23 cellular contexts compared by ENCODE assay signal in the genomic region with DNA sequence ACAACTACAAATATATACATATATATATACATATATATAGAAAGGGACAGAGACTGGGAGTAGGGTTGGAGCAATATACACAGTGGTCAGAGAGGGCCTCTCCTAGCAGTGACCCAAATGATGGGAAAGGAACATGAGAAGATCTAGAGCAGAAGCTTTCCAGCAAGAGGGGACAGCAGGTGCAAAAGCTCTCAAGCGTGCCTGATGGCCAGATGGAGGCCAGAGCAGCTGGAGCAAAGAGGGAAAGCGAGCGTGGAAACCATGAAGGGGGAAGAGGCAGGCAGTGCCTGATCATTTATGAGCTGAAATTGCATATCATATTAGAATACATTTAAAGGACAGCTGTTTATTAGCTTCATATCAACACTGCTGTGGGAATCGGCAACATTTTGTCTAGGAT. TPM values are rescaled to one million over a fixed set of nuclear protein-coding genes. Genes with fewer than 3 reads are reported as not detected.
DNase-seq lines count a peak whose midpoint lies in the region; ATAC-seq and TF ChIP-seq lines count a peak whose summit lies in the region.
"Had no signal": no experiment of that assay in that cellular context is flagged by ENCODE, and none has a peak within 500 bp of the region (broad histone marks: within the 10 kb centered on the region; RNA-seq: fewer than 3 reads in every experiment).

No MANE protein-coding gene starts in this region.

- no peaks in the 10 kb centered on the region for H3K9me3 ChIP-seq in BLaER1 treated with 17β-estradiol and CSF1 and Interleukin-3, amounts not matched to agents 10 nM and 100 nM (replicated peaks in 1 of 11)
- H3K9me3 ChIP-seq in WERI-Rb-1 (ENCODE audit: severe bottlenecking): no peaks in the 10 kb centered on the region
- H3K9me3 ChIP-seq: sigmoid colon had no signal

- POLR2A ChIA-PET in T-cell (lab: Charles Lee): no interaction called here

- no peak overlapping the region for H3K4me3 Mint-ChIP-seq in T-cell
- H3K4me3 Mint-ChIP-seq: activated CD4-positive, alpha-beta T cell treated with anti-CD3 and anti-CD28 coated beads, Interleukin-2, amount 10 ng/mL, durations not matched to agents 7 days and 5 days; activated naive CD8-positive, alpha-beta T cell treated with anti-CD3 and anti-CD28 coated beads, Interleukin-2, amount 50 U/mL, for 24 hours; CD14-positive monocyte; nephron progenitor cell; stimulated activated naive B cell treated with anti-CD40 and anti-IgM and Interleukin-4, amounts not matched to agents 10 μg/mL and 1 μg/mL and 100 μg/mL, for 72 hours had no signal

- H4K20me1 ChIP-seq in BLaER1 treated with 17β-estradiol and CSF1 and Interleukin-3, amounts not matched to agents 10 nM and 100 nM: no peaks in the 10 kb centered on the region

- H3K27me3 Mint-ChIP-seq in T-cell: no peaks in the 10 kb centered on the region

- H3K27ac Mint-ChIP-seq in T-cell: no peak overlapping the region
- H3K27ac Mint-ChIP-seq: activated CD4-positive, alpha-beta T cell treated with anti-CD3 and anti-CD28 coated beads, Interleukin-2, amount 10 ng/mL, durations not matched to agents 7 days and 5 days; activated naive CD8-positive, alpha-beta T cell treated with anti-CD3 and anti-CD28 coated beads, Interleukin-2, amount 50 U/mL, for 24 hours; activated T-helper 2 cell treated with anti-CD3 and anti-CD28 coated beads, Interferon-gamma antibody, Interleukin-2, Interleukin-4, amounts not matched to agents 10 μg/mL and 5 μg/mL and 100 μg/mL, durations not matched to agents 14 hours and 24 hours and 36 hours; nephron progenitor cell; stimulated activated naive B cell treated with anti-CD40 and anti-IgM and Interleukin-4, amounts not matched to agents 10 μg/mL and 1 μg/mL and 100 μg/mL, for 72 hours had no signal

- no peaks in the 10 kb centered on the region for H3K36me3 Mint-ChIP-seq in T-cell
- H3K36me3 Mint-ChIP-seq: brain; CD14-positive monocyte; stimulated activated naive B cell treated with anti-CD40 and anti-IgM and Interleukin-4, amounts not matched to agents 10 μg/mL and 1 μg/mL and 100 μg/mL, for 72 hours had no signal

- peak overlapping the region in 9 of 11 experiments; percentile 12 to 85 (median 67); a peak in 17 of 22 replicates for H3K4me2 ChIP-seq in BLaER1 treated with 17β-estradiol and CSF1 and Interleukin-3, amounts not matched to agents 10 nM and 100 nM

- DNase-seq in NCI-H146 (lab: John Stamatoyannopoulos, UW) (peak; percentile 59), NCI-H524 (lab: John Stamatoyannopoulos, UW) (peak; percentile 80 to 93), WERI-Rb-1 (peak; percentile 44), T-cell (no peak)
- no peak for DNase-seq in activated CD4-positive, alpha-beta T cell treated with anti-CD3 and anti-CD28 coated beads for 4 hours
- DNase-seq: activated CD4-positive, alpha-beta T cell treated with anti-CD3 and anti-CD28 coated beads, Interleukin-2, amount 10 ng/mL, durations not matched to agents 7 days and 5 days; activated CD8-positive, alpha-beta memory T cell treated with anti-CD3 and anti-CD28 coated beads, Interleukin-2, amount 50 U/mL, for 4 hours; activated naive CD8-positive, alpha-beta T cell treated with anti-CD3 and anti-CD28 coated beads, Interleukin-2, amount 50 U/mL, for 24 hours; GOT3; nephron progenitor cell; sigmoid colon; stimulated activated naive B cell treated with anti-CD40 and anti-IgM and Interleukin-4, amounts not matched to agents 10 μg/mL and 1 μg/mL and 100 μg/mL, for 72 hours had no signal

- H3K36me3 ChIP-seq in BLaER1 treated with 17β-estradiol and CSF1 and Interleukin-3, amounts not matched to agents 10 nM and 100 nM: peaks cover 4 to 51% (median 15%) of the 10 kb centered on the region in 11 experiments; a peak in 12 of 22 replicates
- no peaks in the 10 kb centered on the region for H3K36me3 ChIP-seq in WERI-Rb-1
- H3K36me3 ChIP-seq: sigmoid colon had no signal

- no peak overlapping the region for H3K4me3 ChIP-seq in BLaER1 treated with 17β-estradiol and CSF1 and Interleukin-3, amounts not matched to agents 10 nM and 100 nM
- H3K4me3 ChIP-seq in WERI-Rb-1 (ENCODE audit: low read depth, low read length): no peak overlapping the region
- H3K4me3 ChIP-seq: GM12878, K562, sigmoid colon had no signal

- H3K9ac ChIP-seq in BLaER1 treated with 17β-estradiol and CSF1 and Interleukin-3, amounts not matched to agents 10 nM and 100 nM: peak overlapping the region in 1 of 11 experiments; percentile 22; a peak in 1 of 22 replicates

- no peaks in the 10 kb centered on the region for H3K27me3 ChIP-seq in BLaER1 treated with 17β-estradiol and CSF1 and Interleukin-3, amounts not matched to agents 10 nM and 100 nM
- peaks cover 41% of the 10 kb centered on the region for H3K27me3 ChIP-seq in WERI-Rb-1 (ENCODE audit: insufficient read depth, low read depth, severe bottlenecking)
- H3K27me3 ChIP-seq: sigmoid colon had no signal

- H3K9me3 Mint-ChIP-seq in T-cell: no peaks in the 10 kb centered on the region
- H3K9me3 Mint-ChIP-seq: activated CD4-positive, alpha-beta T cell treated with anti-CD3 and anti-CD28 coated beads, Interleukin-2, amount 10 ng/mL, durations not matched to agents 7 days and 5 days; activated naive CD8-positive, alpha-beta T cell treated with anti-CD3 and anti-CD28 coated beads, Interleukin-2, amount 50 U/mL, for 24 hours; activated T-helper 2 cell treated with anti-CD3 and anti-CD28 coated beads, Interferon-gamma antibody, Interleukin-2, Interleukin-4, amounts not matched to agents 10 μg/mL and 5 μg/mL and 100 μg/mL, durations not matched to agents 14 hours and 24 hours and 36 hours; brain; CD14-positive monocyte; nephron progenitor cell; stimulated activated naive B cell treated with anti-CD40 and anti-IgM and Interleukin-4, amounts not matched to agents 10 μg/mL and 1 μg/mL and 100 μg/mL, for 72 hours had no signal

- no peaks in the 10 kb centered on the region for H3K4me1 Mint-ChIP-seq in T-cell
- H3K4me1 Mint-ChIP-seq: activated CD4-positive, alpha-beta T cell treated with anti-CD3 and anti-CD28 coated beads, Interleukin-2, amount 10 ng/mL, durations not matched to agents 7 days and 5 days; activated naive CD8-positive, alpha-beta T cell treated with anti-CD3 and anti-CD28 coated beads, Interleukin-2, amount 50 U/mL, for 24 hours; CD14-positive monocyte; stimulated activated naive B cell treated with anti-CD40 and anti-IgM and Interleukin-4, amounts not matched to agents 10 μg/mL and 1 μg/mL and 100 μg/mL, for 72 hours had no signal

- peaks cover 11 to 48% (median 35%) of the 10 kb centered on the region in 10 experiments; a peak in 19 of 20 replicates for H3K4me1 ChIP-seq in BLaER1 treated with 17β-estradiol and CSF1 and Interleukin-3, amounts not matched to agents 10 nM and 100 nM
- H3K4me1 ChIP-seq: sigmoid colon had no signal

- CTCF ChIA-PET in T-cell (lab: Charles Lee): no interaction called here

- ATAC-seq in GM21529 (IDR thresholded peaks at IDR 0.05; ENCODE audit: unreplicated experiment): no peak
- no peak for ATAC-seq in T-cell (replicated peaks in 1 of 4)
- ATAC-seq in HG03520 (IDR thresholded peaks at IDR 0.05; ENCODE audit: unreplicated experiment): no peak
- ATAC-seq: activated naive CD8-positive, alpha-beta T cell treated with anti-CD3 and anti-CD28 coated beads, Interleukin-2, amount 50 U/mL, for 24 hours; GM12878; left lobe of liver; stimulated activated naive B cell treated with anti-CD40 and anti-IgM and Interleukin-4, amounts not matched to agents 10 μg/mL and 1 μg/mL and 100 μg/mL, for 72 hours had no signal

- TF ChIP-seq CTCF in WERI-Rb-1 (IDR thresholded peaks at IDR 0.05; ENCODE audit: low read depth, low read length): no peak

- peak overlapping the region in 1 of 11 experiments; percentile 23; a peak in 1 of 22 replicates for H3K27ac ChIP-seq in BLaER1 treated with 17β-estradiol and CSF1 and Interleukin-3, amounts not matched to agents 10 nM and 100 nM
- H3K27ac ChIP-seq in WERI-Rb-1: no peak overlapping the region
- H3K27ac ChIP-seq: sigmoid colon had no signal

RNA-seq across cellular contexts. Expression of a gene that starts 7.6 kb away (rescaled TPM):
- total RNA-seq in T-cell: 10 to 100 TPM; 14.2 to 38.7 (median 31.5) TPM

RNA-seq across cellular contexts. Expression of a gene that starts 20.1 kb away (rescaled TPM):
- total RNA-seq in T-cell: 10 to 100 TPM; 26.9 to 40.2 (median 35.0) TPM

RNA-seq across cellular contexts. Expression of a gene that starts 41.3 kb away (rescaled TPM):
- total RNA-seq in T-cell: not detected
- total RNA-seq: activated CD4-positive, alpha-beta T cell treated with anti-CD3 and anti-CD28 coated beads, Interleukin-2, amount 10 ng/mL, durations not matched to agents 7 days and 5 days; activated T-helper 2 cell treated with anti-CD3 and anti-CD28 coated beads, Interferon-gamma antibody, Interleukin-2, Interleukin-4, amounts not matched to agents 10 μg/mL and 5 μg/mL and 100 μg/mL, durations not matched to agents 14 hours and 24 hours and 36 hours; fibroblast of lung; GM12878; left lobe of liver; mesenteric fat pad had no signal

Comparison
In these comparisons a context has a peak if more than half of its experiments do, and no peak if none do; other contexts are left out.
1. DNase-seq: peak in NCI-H146 (single experiment), NCI-H524 (2 of 2) and WERI-Rb-1 (single experiment); none in activated CD4-positive, alpha-beta T cell treated with anti-CD3 and anti-CD28 coated beads for 4 hours (0 of 2) and T-cell (0 of 34).